Comparison of ENCODE assay signal across 1 cellular context in genomic region chr1:184982002-184982954, GRCh38.
A peak's percentile ranks its signal among the peaks of the same experiment; 100 is the strongest.
TF ChIP-seq lines count a peak whose summit lies in the region.

No MANE protein-coding gene starts in this region.

TF ChIP-seq in K562, 482 proteins besides CTCF, POLR2A, EP300 and RAD21 (continued from another document and continues in another):
- peak; percentile 11 for TF ChIP-seq PRDM10 (IDR thresholded peaks at IDR 0.05; ENCODE audit: partially characterized antibody)
- TF ChIP-seq SIRT6 (IDR thresholded peaks at IDR 0.05; ENCODE audit: low read depth, low read length), result no peak
- TF ChIP-seq E2F8 (IDR thresholded peaks at IDR 0.05; ENCODE audit: low read depth, partially characterized antibody), result peak; percentile 53
- TF ChIP-seq TRIM24 (IDR thresholded peaks at IDR 0.05), result 0 out of 4 replicates have a peak, but pooled peaks of 1 of the 2 experiments have one; percentile 28
- TF ChIP-seq ATF4 (CRISPR knock-in tag; IDR thresholded peaks at IDR 0.05), result no peak
- no peak for TF ChIP-seq ZNF561 (CRISPR knock-in tag; conservative IDR thresholded peaks at IDR 0.05)
- TF ChIP-seq STAT6 (CRISPR knock-in tag; IDR thresholded peaks at IDR 0.05), result no peak
- 0 out of 2 replicates have a peak, but pooled peaks have one; percentile 43 for TF ChIP-seq LEF1 (IDR thresholded peaks at IDR 0.05)
- TF ChIP-seq ZNF24 (IDR thresholded peaks at IDR 0.05), result peak; percentile 45; the same call in 1 of the 2 replicates
- peak; percentile 36; the same call in 1 of the 2 replicates for TF ChIP-seq ATF7 (IDR thresholded peaks at IDR 0.05)
- no peak for TF ChIP-seq ZNF277 (CRISPR knock-in tag; IDR thresholded peaks at IDR 0.05; ENCODE audit: borderline replicate concordance)
- TF ChIP-seq PHTF2 (CRISPR knock-in tag; IDR thresholded peaks at IDR 0.05), result no peak
- no peak for TF ChIP-seq PBX2 (CRISPR knock-in tag; IDR thresholded peaks at IDR 0.05; ENCODE audit: low read depth)
- 0 out of 2 replicates have a peak, but pooled peaks have one; percentile 13 for TF ChIP-seq PBX2 (tag; conservative IDR thresholded peaks at IDR 0.05; ENCODE audit: low read depth)
- TF ChIP-seq CHD2 (IDR thresholded peaks at IDR 0.05; ENCODE audit: low read depth, low read length), result no peak
- peak; percentile 62; the same call in 1 of the 2 replicates for TF ChIP-seq ZNF197 (CRISPR knock-in tag; IDR thresholded peaks at IDR 0.05; ENCODE audit: low read depth)
- TF ChIP-seq ARID3A (IDR thresholded peaks at IDR 0.05; ENCODE audit: borderline replicate concordance, low read depth, low read length), result peak; percentile 38; the same call in 1 of the 2 replicates
- TF ChIP-seq HNRNPLL (IDR thresholded peaks at IDR 0.05; ENCODE audit: low read depth, low read length, poor library complexity, severe bottlenecking), result no peak
- peak; percentile 59 for TF ChIP-seq MYNN (IDR thresholded peaks at IDR 0.05)
- TF ChIP-seq MYNN (CRISPR knock-in tag; IDR thresholded peaks at IDR 0.05), result no peak
- TF ChIP-seq NFATC3 (IDR thresholded peaks at IDR 0.05), result no peak
- TF ChIP-seq NCOA6 (IDR thresholded peaks at IDR 0.05), result no peak
- peak; percentile 54; the same call in 1 of the 2 replicates for TF ChIP-seq SMARCA4 (IDR thresholded peaks at IDR 0.05)
- peak; percentile 41; the same call in 1 of the 2 replicates for TF ChIP-seq L3MBTL2 (IDR thresholded peaks at IDR 0.05)
- TF ChIP-seq ZNF76 (CRISPR knock-in tag; IDR thresholded peaks at IDR 0.05; ENCODE audit: borderline replicate concordance), result no peak
- peak; percentile 85 for TF ChIP-seq ZNF239 (CRISPR knock-in tag; IDR thresholded peaks at IDR 0.05)
- TF ChIP-seq MLLT1 (IDR thresholded peaks at IDR 0.05), result no peak
- TF ChIP-seq RB1 (IDR thresholded peaks at IDR 0.05; ENCODE audit: low read depth), result peak; percentile 70; the same call in 1 of the 2 replicates
- TF ChIP-seq CREM (IDR thresholded peaks at IDR 0.05; ENCODE audit: low read depth), result peak; percentile 52
- 0 out of 2 replicates have a peak, but pooled peaks have one; percentile 20 for TF ChIP-seq FOXM1 (IDR thresholded peaks at IDR 0.05; ENCODE audit: low read depth)
- TF ChIP-seq FOXM1 (CRISPR knock-in tag; IDR thresholded peaks at IDR 0.05; ENCODE audit: low read depth), result no peak
- 0 out of 2 replicates have a peak, but pooled peaks have one; percentile 23 for TF ChIP-seq MAFK (IDR thresholded peaks at IDR 0.05; ENCODE audit: low read length)
- TF ChIP-seq ATF1 (CRISPR knock-in tag; IDR thresholded peaks at IDR 0.05), result no peak
- TF ChIP-seq ATF1 (tag; IDR thresholded peaks at IDR 0.05), result peak; percentile 39; the same call in 1 of the 2 replicates
- no peak for TF ChIP-seq FOXP1 (CRISPR knock-in tag; IDR thresholded peaks at IDR 0.05)
- TF ChIP-seq SIN3B (IDR thresholded peaks at IDR 0.05; ENCODE audit: low read depth), result 0 out of 2 replicates have a peak, but pooled peaks have one; percentile 11
- TF ChIP-seq E2F1 (CRISPR knock-in tag; IDR thresholded peaks at IDR 0.05), result no peak
- peak; percentile 78; the same call in 1 of the 2 replicates for TF ChIP-seq CTBP1 (IDR thresholded peaks at IDR 0.05; ENCODE audit: borderline replicate concordance)
- peak; percentile 48; the same call in 1 of the 2 replicates for TF ChIP-seq ESRRA (IDR thresholded peaks at IDR 0.05; ENCODE audit: borderline replicate concordance, low read depth)
- TF ChIP-seq BRF1 (IDR thresholded peaks at IDR 0.05; ENCODE audit: borderline replicate concordance, extremely low read depth, insufficient read length), result no peak
- no peak for TF ChIP-seq ZNF347 (CRISPR knock-in tag; IDR thresholded peaks at IDR 0.05; ENCODE audit: low read depth)
- peak; percentile 18; the same call in 1 of the 2 replicates for TF ChIP-seq GATAD2B (IDR thresholded peaks at IDR 0.05; ENCODE audit: borderline replicate concordance)
